ENCODE assay signal across 1 cellular context in the genomic region with DNA sequence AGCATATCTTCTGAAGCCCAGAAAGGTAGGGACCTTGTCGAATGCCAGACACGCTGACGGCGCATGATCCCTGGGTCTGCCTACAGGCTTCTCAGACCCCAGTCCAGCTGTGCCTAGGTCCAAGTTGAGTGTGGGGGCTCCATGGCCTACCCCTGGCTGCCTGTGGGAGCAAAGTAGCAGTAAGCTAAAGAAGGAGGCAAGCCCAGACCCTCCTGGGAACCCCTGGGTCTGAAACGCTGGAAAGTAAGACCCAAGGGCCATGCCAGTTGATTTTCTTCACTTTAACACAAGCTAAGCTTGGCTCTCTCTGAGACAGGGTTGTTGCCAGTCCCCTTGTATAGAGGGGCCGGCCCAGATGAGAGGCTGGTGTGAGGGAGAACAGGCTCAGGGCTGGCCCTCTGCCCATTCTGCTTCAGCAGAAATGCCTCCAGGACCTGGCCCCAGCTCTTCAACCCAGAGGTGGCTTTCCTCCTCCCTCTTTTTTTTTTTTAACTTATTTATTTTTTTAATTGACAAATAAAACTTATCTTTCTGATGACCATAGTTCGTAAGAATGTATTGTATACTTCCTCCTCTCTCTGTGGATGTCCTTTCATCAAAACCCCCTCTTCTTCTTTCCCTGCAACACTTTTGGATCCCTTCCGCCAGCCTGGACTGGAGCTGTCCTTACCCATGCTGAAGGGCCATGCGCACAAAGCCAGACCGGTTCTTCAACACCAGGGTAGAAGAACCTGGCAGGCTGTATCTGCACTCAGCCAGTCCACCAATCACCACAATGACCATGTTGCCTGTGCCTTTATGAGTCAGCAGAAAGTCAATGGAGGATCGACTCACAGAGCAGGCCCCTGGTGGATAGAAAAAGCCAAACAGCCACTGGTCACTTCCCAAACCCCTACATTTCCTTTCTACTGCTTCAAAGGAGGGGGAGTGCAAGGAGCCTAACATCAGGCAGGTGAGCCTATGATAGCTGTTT.
TF ChIP-seq lines count a peak whose summit lies in the region.

No MANE protein-coding gene starts in this region.

TF ChIP-seq in WTC11, 78 proteins besides CTCF, POLR2A, EP300 and RAD21 (continued from another document):
- no peak for TF ChIP-seq TP53 (CRISPR knock-in tag; IDR thresholded peaks at IDR 0.05)
